ENCODE assay signal across 19 cellular contexts in the genomic region with DNA sequence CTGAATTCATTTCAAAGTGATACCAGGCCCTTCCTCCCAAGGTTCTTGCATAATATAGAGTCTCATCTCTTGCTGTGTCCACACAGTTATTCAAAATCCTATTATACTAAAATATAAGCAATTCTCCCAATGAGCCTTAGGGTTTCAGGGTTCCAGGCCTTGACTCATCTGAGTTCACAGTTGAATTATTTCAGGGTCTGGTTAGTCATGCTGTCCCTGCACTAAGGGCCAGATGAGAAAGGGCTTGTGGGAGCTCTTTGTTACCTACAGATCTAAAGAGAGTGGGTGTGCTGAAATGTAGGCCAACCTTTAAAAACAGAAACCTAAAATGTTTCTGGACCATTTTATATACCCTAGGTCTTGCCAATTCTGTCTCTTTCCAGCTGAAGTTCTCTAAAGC.
A peak's percentile ranks its signal among the peaks of the same experiment; 100 is the strongest.
DNase-seq lines count a peak whose midpoint lies in the region; ATAC-seq and TF ChIP-seq lines count a peak whose summit lies in the region.
"Had no signal": no experiment of that assay in that cellular context is flagged by ENCODE, and none has a peak within 500 bp of the region (broad histone marks: within the 10 kb centered on the region; RNA-seq: fewer than 3 reads in every experiment).

No MANE protein-coding gene starts in this region.

- H3K4me3 ChIP-seq in neural progenitor cell (no peak overlapping the region), gastroesophageal sphincter (no peak overlapping the region)
- H3K4me3 ChIP-seq: GM12878 had no signal

- H3K36me3 ChIP-seq in neural progenitor cell (no peaks in the 10 kb centered on the region), gastroesophageal sphincter (no peaks in the 10 kb centered on the region)
- H3K36me3 ChIP-seq: BE2C had no signal

- H3K27ac ChIP-seq in neural progenitor cell (no peak overlapping the region), gastroesophageal sphincter (no peak overlapping the region)

- H3K79me2 ChIP-seq in neural progenitor cell (ENCODE audit: low read depth): no peaks in the 10 kb centered on the region

- H3K9ac ChIP-seq in neural progenitor cell: no peak overlapping the region

- no peaks in the 10 kb centered on the region for H4K20me1 ChIP-seq in neural progenitor cell (ENCODE audit: low read depth)

- H3K27me3 Mint-ChIP-seq in neural progenitor cell (ENCODE audit: insufficient read depth, low read depth): no peaks in the 10 kb centered on the region
- H3K27me3 Mint-ChIP-seq: CD4-positive, CD25-positive, alpha-beta regulatory T cell; CD8-positive, alpha-beta memory T cell had no signal

- no peak overlapping the region for H3K4me3 Mint-ChIP-seq in neural progenitor cell
- H3K4me3 Mint-ChIP-seq: CD4-positive, CD25-positive, alpha-beta regulatory T cell; CD8-positive, alpha-beta memory T cell; H9 had no signal

- no peaks in the 10 kb centered on the region for H3K36me3 Mint-ChIP-seq in neural progenitor cell
- H3K36me3 Mint-ChIP-seq: CD4-positive, CD25-positive, alpha-beta regulatory T cell; CD8-positive, alpha-beta memory T cell had no signal

- no peak for TF ChIP-seq EP300 in gastroesophageal sphincter (IDR thresholded peaks at IDR 0.05)

- DNase-seq in M059J (ENCODE audit: low read depth) (peak; percentile 17), glomerular visceral epithelial cell (ENCODE audit: extremely low spot score) (peak; percentile 2), neural progenitor cell (ENCODE audit: low spot score) (no peak), superior temporal gyrus (ENCODE audit: extremely low spot score) (peak; percentile 33), activated T-cell treated with anti-CD3 and anti-CD28 coated beads for 4 hours (no peak), AG08396 (ENCODE audit: low spot score) (no peak)
- no peak for DNase-seq in activated CD4-positive, alpha-beta T cell treated with anti-CD3 and anti-CD28 coated beads for 48 hours
- DNase-seq: BE2C; C1 segment of cervical spinal cord; CD4-positive, CD25-positive, alpha-beta regulatory T cell; CD8-positive, alpha-beta memory T cell; COR-L47; DMS 273 treated with DMSO at 0.1 percent for 48 hours; DMS53; DND-41; EL; H9 had no signal

- no peak for TF ChIP-seq CTCF in neural progenitor cell (IDR thresholded peaks at IDR 0.05)
- no peak for TF ChIP-seq CTCF in gastroesophageal sphincter (IDR thresholded peaks at IDR 0.05)

- TF ChIP-seq POLR2A in gastroesophageal sphincter (IDR thresholded peaks at IDR 0.05): no peak

- no peaks in the 10 kb centered on the region for H3K27me3 ChIP-seq in neural progenitor cell
- no peaks in the 10 kb centered on the region for H3K27me3 ChIP-seq in gastroesophageal sphincter
- H3K27me3 ChIP-seq: BE2C had no signal

- peaks cover 15% of the 10 kb centered on the region for H3K4me1 Mint-ChIP-seq in neural progenitor cell
- H3K4me1 Mint-ChIP-seq: CD4-positive, CD25-positive, alpha-beta regulatory T cell; CD8-positive, alpha-beta memory T cell had no signal

- no peaks in the 10 kb centered on the region for H3K9me3 Mint-ChIP-seq in neural progenitor cell
- H3K9me3 Mint-ChIP-seq: H9 had no signal

- H3K27ac Mint-ChIP-seq in neural progenitor cell: no peak overlapping the region
- H3K27ac Mint-ChIP-seq: CD4-positive, CD25-positive, alpha-beta regulatory T cell; CD8-positive, alpha-beta memory T cell; H9 had no signal

- H3K9me3 ChIP-seq in neural progenitor cell (ENCODE audit: low read depth) (no peaks in the 10 kb centered on the region), gastroesophageal sphincter (no peaks in the 10 kb centered on the region)
- H3K9me3 ChIP-seq: BE2C had no signal

- H2AFZ ChIP-seq in neural progenitor cell (replicated peaks): peak overlapping the region; percentile 57

- H3K4me1 ChIP-seq in neural progenitor cell (peaks cover 10% of the 10 kb centered on the region), gastroesophageal sphincter (no peaks in the 10 kb centered on the region)
- H3K4me1 ChIP-seq: BE2C had no signal

- H3F3A ChIP-seq in neural progenitor cell (ENCODE audit: low read depth): no peaks in the 10 kb centered on the region

- H3K4me2 ChIP-seq in neural progenitor cell: no peak overlapping the region

- ATAC-seq in gastroesophageal sphincter: no peak
- ATAC-seq: GM12878 had no signal

Comparison
In these comparisons a context has a peak if more than half of its experiments do, and no peak if none do; other contexts are left out.
1. DNase-seq: peak in M059J (single experiment), glomerular visceral epithelial cell (single experiment) and superior temporal gyrus (single experiment); none in neural progenitor cell (single experiment), activated T-cell treated with anti-CD3 and anti-CD28 coated beads for 4 hours (single experiment), activated CD4-positive, alpha-beta T cell treated with anti-CD3 and anti-CD28 coated beads for 48 hours (single experiment) and AG08396 (single experiment).